ENCODE assay signal across 13 cellular contexts in genomic region chr7:80450621-80451308, GRCh38.
A peak's percentile ranks its signal among the peaks of the same experiment; 100 is the strongest.
DNase-seq lines count a peak whose midpoint lies in the region; ATAC-seq, FAIRE-seq and TF ChIP-seq lines count a peak whose summit lies in the region.
"Had no signal": no experiment of that assay in that cellular context is flagged by ENCODE, and none has a peak within 500 bp of the region (broad histone marks: within the 10 kb centered on the region; RNA-seq: fewer than 3 reads in every experiment).

No MANE protein-coding gene starts in this region.

- DNase-seq in EL (peak; percentile 32), NB4 (ENCODE audit: low read depth) (peak; percentile 68), bronchial epithelial cell (ENCODE audit: low read depth) (peak; percentile 78), mucosa of descending colon (no peak), retina (no peak)
- DNase-seq in natural killer cell treated with Interleukin-12 subunit alpha and Interleukin-12 subunit beta and Interleukin-15 and Interleukin-18, amount 100 ng/mL, for 72 hours (ENCODE audit: low spot score) = no peak
- DNase-seq in activated CD4-positive, alpha-beta T cell treated with anti-CD3 and anti-CD28 coated beads, Interleukin-2, amount 10 ng/mL, durations not matched to agents 7 days and 5 days = no peak
- DNase-seq: activated B cell treated with CpG ODN at 0.5 μM for 24 hours, NCI-H1092 had no signal

- H3K36me3 ChIP-seq in bronchial epithelial cell (ENCODE audit: control insufficient read depth, insufficient read depth, low read length) (no peaks in the 10 kb centered on the region), mucosa of descending colon (ENCODE audit: low read depth) (no peaks in the 10 kb centered on the region)
- H3K36me3 ChIP-seq: cardiac muscle cell had no signal

- TF ChIP-seq CTCF in NB4 (IDR thresholded peaks at IDR 0.05; ENCODE audit: low read depth, low read length) (no peak), bronchial epithelial cell (IDR thresholded peaks at IDR 0.05; ENCODE audit: insufficient read depth, low read length, severe bottlenecking) (no peak), mucosa of descending colon (IDR thresholded peaks at IDR 0.05) (no peak)

- ATAC-seq in mucosa of descending colon (peak; percentile 71), GM21526 (IDR thresholded peaks at IDR 0.05; ENCODE audit: low FRiP score, unreplicated experiment) (no peak)
- ATAC-seq in natural killer cell treated with Interleukin-12 subunit alpha and Interleukin-12 subunit beta and Interleukin-15 and Interleukin-18, amount 100 ng/mL, for 72 hours = no peak
- ATAC-seq: Right ventricle myocardium inferior had no signal

- no peaks in the 10 kb centered on the region for H3K4me1 ChIP-seq in mucosa of descending colon (ENCODE audit: low read depth)

- H3K27ac Mint-ChIP-seq in natural killer cell treated with Interleukin-12 subunit alpha and Interleukin-12 subunit beta and Interleukin-15 and Interleukin-18, amount 100 ng/mL, for 72 hours = no peak overlapping the region
- H3K27ac Mint-ChIP-seq in activated CD4-positive, alpha-beta T cell treated with anti-CD3 and anti-CD28 coated beads, Interleukin-2, amount 10 ng/mL, durations not matched to agents 7 days and 5 days = no peak overlapping the region
- H3K27ac Mint-ChIP-seq: activated B cell treated with CpG ODN at 0.5 μM for 24 hours; stimulated activated naive CD8-positive, alpha-beta T cell treated with anti-CD3 and anti-CD28 coated beads, Interleukin-15, Interleukin-2, amounts not matched to agents 100 ng/mL and 50 ng/mL, for 24 hours had no signal

- POLR2A ChIA-PET in activated CD4-positive, alpha-beta T cell treated with anti-CD3 and anti-CD28 coated beads, Interleukin-2, amount 10 ng/mL, durations not matched to agents 7 days and 5 days (lab: Charles Lee) = no interaction called here

- intact Hi-C loops in mucosa of descending colon (cut with DNase I, micrococcal nuclease) = no loop called here

- H3K4me1 Mint-ChIP-seq in natural killer cell treated with Interleukin-12 subunit alpha and Interleukin-12 subunit beta and Interleukin-15 and Interleukin-18, amount 100 ng/mL, for 72 hours (ENCODE audit: low read depth in 2 of 2) = no peaks in the 10 kb centered on the region
- H3K4me1 Mint-ChIP-seq in activated CD4-positive, alpha-beta T cell treated with anti-CD3 and anti-CD28 coated beads, Interleukin-2, amount 10 ng/mL, durations not matched to agents 7 days and 5 days = no peaks in the 10 kb centered on the region
- H3K4me1 Mint-ChIP-seq: activated B cell treated with CpG ODN at 0.5 μM for 24 hours had no signal

- no peaks in the 10 kb centered on the region for H3K36me3 Mint-ChIP-seq in natural killer cell treated with Interleukin-12 subunit alpha and Interleukin-12 subunit beta and Interleukin-15 and Interleukin-18, amount 100 ng/mL, for 72 hours
- H3K36me3 Mint-ChIP-seq in activated CD4-positive, alpha-beta T cell treated with anti-CD3 and anti-CD28 coated beads, Interleukin-2, amount 10 ng/mL, durations not matched to agents 7 days and 5 days (ENCODE audit: low read depth) = no peaks in the 10 kb centered on the region

- no peak for FAIRE-seq in bronchial epithelial cell (lab: Jason Lieb, UNC)

- TF ChIP-seq POLR2A in NB4 (IDR thresholded peaks at IDR 0.05; ENCODE audit: extremely low read depth, insufficient read length) = no peak

- CTCF ChIA-PET in activated CD4-positive, alpha-beta T cell treated with anti-CD3 and anti-CD28 coated beads, Interleukin-2, amount 10 ng/mL, durations not matched to agents 7 days and 5 days (lab: Charles Lee) = no interaction called here

- H3K4me3 ChIP-seq in NB4 (ENCODE audit: low read depth, low read length) = no peak overlapping the region
- H3K4me3 ChIP-seq in bronchial epithelial cell (ENCODE audit: low read depth, low read length) = no peak overlapping the region
- no peak overlapping the region for H3K4me3 ChIP-seq in mucosa of descending colon
- H3K4me3 ChIP-seq: cardiac muscle cell had no signal

- H3K9me3 ChIP-seq in mucosa of descending colon = no peaks in the 10 kb centered on the region

- no peak overlapping the region for H3K4me3 Mint-ChIP-seq in natural killer cell treated with Interleukin-12 subunit alpha and Interleukin-12 subunit beta and Interleukin-15 and Interleukin-18, amount 100 ng/mL, for 72 hours
- no peak overlapping the region for H3K4me3 Mint-ChIP-seq in activated CD4-positive, alpha-beta T cell treated with anti-CD3 and anti-CD28 coated beads, Interleukin-2, amount 10 ng/mL, durations not matched to agents 7 days and 5 days
- H3K4me3 Mint-ChIP-seq: activated B cell treated with CpG ODN at 0.5 μM for 24 hours; stimulated activated naive CD8-positive, alpha-beta T cell treated with anti-CD3 and anti-CD28 coated beads, Interleukin-15, Interleukin-2, amounts not matched to agents 100 ng/mL and 50 ng/mL, for 24 hours had no signal

- H3K9me3 Mint-ChIP-seq in natural killer cell treated with Interleukin-12 subunit alpha and Interleukin-12 subunit beta and Interleukin-15 and Interleukin-18, amount 100 ng/mL, for 72 hours = no peaks in the 10 kb centered on the region
- H3K9me3 Mint-ChIP-seq in activated CD4-positive, alpha-beta T cell treated with anti-CD3 and anti-CD28 coated beads, Interleukin-2, amount 10 ng/mL, durations not matched to agents 7 days and 5 days = no peaks in the 10 kb centered on the region
- H3K9me3 Mint-ChIP-seq: activated B cell treated with CpG ODN at 0.5 μM for 24 hours; stimulated activated naive CD8-positive, alpha-beta T cell treated with anti-CD3 and anti-CD28 coated beads, Interleukin-15, Interleukin-2, amounts not matched to agents 100 ng/mL and 50 ng/mL, for 24 hours had no signal

- no peaks in the 10 kb centered on the region for H3K27me3 ChIP-seq in bronchial epithelial cell (ENCODE audit: control insufficient read depth, insufficient read depth, low read length)
- H3K27me3 ChIP-seq: cardiac muscle cell had no signal

- H3K27me3 Mint-ChIP-seq in natural killer cell treated with Interleukin-12 subunit alpha and Interleukin-12 subunit beta and Interleukin-15 and Interleukin-18, amount 100 ng/mL, for 72 hours = no peaks in the 10 kb centered on the region
- H3K27me3 Mint-ChIP-seq in activated CD4-positive, alpha-beta T cell treated with anti-CD3 and anti-CD28 coated beads, Interleukin-2, amount 10 ng/mL, durations not matched to agents 7 days and 5 days = no peaks in the 10 kb centered on the region
- H3K27me3 Mint-ChIP-seq: activated B cell treated with CpG ODN at 0.5 μM for 24 hours; stimulated activated naive CD8-positive, alpha-beta T cell treated with anti-CD3 and anti-CD28 coated beads, Interleukin-15, Interleukin-2, amounts not matched to agents 100 ng/mL and 50 ng/mL, for 24 hours had no signal

Comparison
In these comparisons a context has a peak if more than half of its experiments do, and no peak if none do; other contexts are left out.
1. DNase-seq: peak in EL (single experiment), NB4 (single experiment) and bronchial epithelial cell (single experiment); none in mucosa of descending colon (0 of 3), natural killer cell treated with Interleukin-12 subunit alpha and Interleukin-12 subunit beta and Interleukin-15 and Interleukin-18, amount 100 ng/mL, for 72 hours (single experiment), retina (single experiment) and activated CD4-positive, alpha-beta T cell treated with anti-CD3 and anti-CD28 coated beads, Interleukin-2, amount 10 ng/mL, durations not matched to agents 7 days and 5 days (single experiment).